In genomic region chr19:35216026-35216832, GRCh38 we compare ENCODE assay signal across 1 cellular context.
TF ChIP-seq lines count a peak whose summit lies in the region.

No MANE protein-coding gene starts in this region.

TF ChIP-seq in WTC11, 78 proteins besides CTCF, POLR2A, EP300 and RAD21 (continued from another document):
- TF ChIP-seq, protein P1, sequence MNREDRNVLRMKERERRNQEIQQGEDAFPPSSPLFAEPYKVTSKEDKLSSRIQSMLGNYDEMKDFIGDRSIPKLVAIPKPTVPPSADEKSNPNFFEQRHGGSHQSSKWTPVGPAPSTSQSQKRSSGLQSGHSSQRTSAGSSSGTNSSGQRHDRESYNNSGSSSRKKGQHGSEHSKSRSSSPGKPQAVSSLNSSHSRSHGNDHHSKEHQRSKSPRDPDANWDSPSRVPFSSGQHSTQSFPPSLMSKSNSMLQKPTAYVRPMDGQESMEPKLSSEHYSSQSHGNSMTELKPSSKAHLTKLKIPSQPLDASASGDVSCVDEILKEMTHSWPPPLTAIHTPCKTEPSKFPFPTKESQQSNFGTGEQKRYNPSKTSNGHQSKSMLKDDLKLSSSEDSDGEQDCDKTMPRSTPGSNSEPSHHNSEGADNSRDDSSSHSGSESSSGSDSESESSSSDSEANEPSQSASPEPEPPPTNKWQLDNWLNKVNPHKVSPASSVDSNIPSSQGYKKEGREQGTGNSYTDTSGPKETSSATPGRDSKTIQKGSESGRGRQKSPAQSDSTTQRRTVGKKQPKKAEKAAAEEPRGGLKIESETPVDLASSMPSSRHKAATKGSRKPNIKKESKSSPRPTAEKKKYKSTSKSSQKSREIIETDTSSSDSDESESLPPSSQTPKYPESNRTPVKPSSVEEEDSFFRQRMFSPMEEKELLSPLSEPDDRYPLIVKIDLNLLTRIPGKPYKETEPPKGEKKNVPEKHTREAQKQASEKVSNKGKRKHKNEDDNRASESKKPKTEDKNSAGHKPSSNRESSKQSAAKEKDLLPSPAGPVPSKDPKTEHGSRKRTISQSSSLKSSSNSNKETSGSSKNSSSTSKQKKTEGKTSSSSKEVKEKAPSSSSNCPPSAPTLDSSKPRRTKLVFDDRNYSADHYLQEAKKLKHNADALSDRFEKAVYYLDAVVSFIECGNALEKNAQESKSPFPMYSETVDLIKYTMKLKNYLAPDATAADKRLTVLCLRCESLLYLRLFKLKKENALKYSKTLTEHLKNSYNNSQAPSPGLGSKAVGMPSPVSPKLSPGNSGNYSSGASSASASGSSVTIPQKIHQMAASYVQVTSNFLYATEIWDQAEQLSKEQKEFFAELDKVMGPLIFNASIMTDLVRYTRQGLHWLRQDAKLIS (CRISPR knock-in tag; IDR thresholded peaks at IDR 0.05; ENCODE audit: borderline replicate concordance), result no peak
- TF ChIP-seq SP1 (CRISPR knock-in tag; conservative IDR thresholded peaks at IDR 0.05) (no peak), E2F1 (CRISPR knock-in tag; IDR thresholded peaks at IDR 0.05) (no peak), PREB (CRISPR knock-in tag; IDR thresholded peaks at IDR 0.05; ENCODE audit: borderline replicate concordance) (no peak), MXD4 (CRISPR knock-in tag; IDR thresholded peaks at IDR 0.05; ENCODE audit: borderline replicate concordance) (no peak)
